1 cellular context compared by ENCODE assay signal in genomic region chr4:128830906-128831525, GRCh38.
TF ChIP-seq lines count a peak whose summit lies in the region.

No MANE protein-coding gene starts in this region.

TF ChIP-seq in H1, 55 proteins besides CTCF, POLR2A, EP300 and RAD21 (continued from another document):
- TF ChIP-seq RFX5 (IDR thresholded peaks at IDR 0.05; ENCODE audit: borderline replicate concordance, low read depth, low read length): no peak
- TF ChIP-seq GTF2F1 (IDR thresholded peaks at IDR 0.05; ENCODE audit: borderline replicate concordance, low read depth, low read length): no peak
- TF ChIP-seq BRCA1 (IDR thresholded peaks at IDR 0.05; ENCODE audit: low read depth, low read length): no peak
- no peak for TF ChIP-seq BACH1 (IDR thresholded peaks at IDR 0.05; ENCODE audit: low read length)
- no peak for TF ChIP-seq CHD7 (IDR thresholded peaks at IDR 0.05; ENCODE audit: insufficient replicate concordance, low read length)
- TF ChIP-seq CEBPB (IDR thresholded peaks at IDR 0.05; ENCODE audit: low read depth, low read length): no peak
- no peak for TF ChIP-seq HDAC2 (IDR thresholded peaks at IDR 0.05; ENCODE audit: borderline replicate concordance in 1 of 2, low read depth in 2 of 2, low read length in 2 of 2)
